In the genomic region with DNA sequence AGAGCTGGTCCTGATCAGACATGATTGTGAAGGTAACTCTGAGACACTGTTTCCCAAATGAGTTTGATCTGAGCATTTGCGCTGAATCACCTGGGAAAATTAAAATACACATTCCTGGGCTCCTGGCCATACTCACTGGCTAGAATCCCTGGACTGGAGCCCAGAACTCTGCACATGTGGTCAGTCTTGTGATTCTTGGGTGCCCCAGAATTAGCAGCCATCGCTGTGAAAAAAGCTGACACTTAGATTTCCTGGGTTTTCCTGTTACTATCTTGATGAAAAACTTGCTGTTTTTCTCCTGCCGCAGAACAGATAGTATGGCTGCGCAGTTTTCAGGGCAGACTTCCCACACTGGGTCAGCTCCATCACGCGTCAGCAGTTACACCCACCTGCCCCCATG, we compare ENCODE assay signal across 12 cellular contexts. TPM values are rescaled to one million over a fixed set of nuclear protein-coding genes. Genes with fewer than 3 reads are reported as not detected.
DNase-seq lines count a peak whose midpoint lies in the region; ATAC-seq and TF ChIP-seq lines count a peak whose summit lies in the region.
"Had no signal": no experiment of that assay in that cellular context is flagged by ENCODE, and none has a peak within 500 bp of the region (broad histone marks: within the 10 kb centered on the region; RNA-seq: fewer than 3 reads in every experiment).

No MANE protein-coding gene starts in this region.

- H3K4me3 ChIP-seq in heart right ventricle (no peak overlapping the region), prostate gland (no peak overlapping the region)
- H3K4me3 ChIP-seq: cardiac muscle cell had no signal

- H3K9me3 Mint-ChIP-seq in activated naive CD4-positive, alpha-beta T cell treated with anti-CD3 and anti-CD28 coated beads, Interleukin-2, amount 10 ng/mL, durations not matched to agents 7 days and 5 days: no peaks in the 10 kb centered on the region
- H3K9me3 Mint-ChIP-seq: stimulated activated effector memory CD8-positive, alpha-beta T cell treated with anti-CD3 and anti-CD28 coated beads, Interleukin-12 subunit alpha, Interleukin-12 subunit beta, amount 100 ng/mL, for 72 hours had no signal

- H3K4me3 Mint-ChIP-seq in activated naive CD4-positive, alpha-beta T cell treated with anti-CD3 and anti-CD28 coated beads, Interleukin-2, amount 10 ng/mL, durations not matched to agents 7 days and 5 days: no peak overlapping the region
- H3K4me3 Mint-ChIP-seq: activated CD8-positive, alpha-beta T cell treated with anti-CD3 and anti-CD28 coated beads, Interleukin-2, amount 10 ng/mL, durations not matched to agents 7 days and 5 days; stimulated activated effector memory CD8-positive, alpha-beta T cell treated with anti-CD3 and anti-CD28 coated beads, Interleukin-12 subunit alpha, Interleukin-12 subunit beta, amount 100 ng/mL, for 72 hours had no signal

- peaks cover 0 to 27% (median 10%) of the 10 kb centered on the region in 9 donors for H3K4me1 ChIP-seq in heart right ventricle
- no peaks in the 10 kb centered on the region for H3K4me1 ChIP-seq in prostate gland (replicated peaks)

- TF ChIP-seq CTCF in heart right ventricle (IDR thresholded peaks at IDR 0.05) (no peak), prostate gland (IDR thresholded peaks at IDR 0.05) (no peak), GM20000 (IDR thresholded peaks at IDR 0.05; ENCODE audit: extremely low read depth, missing control alignments) (no peak)

- H3K9me3 ChIP-seq in heart right ventricle: peaks cover 0 to 2% (median 0%) of the 10 kb centered on the region in 11 donors
- no peaks in the 10 kb centered on the region for H3K9me3 ChIP-seq in prostate gland

- CTCF ChIA-PET in activated naive CD4-positive, alpha-beta T cell treated with anti-CD3 and anti-CD28 coated beads, Interleukin-2, amount 10 ng/mL, durations not matched to agents 7 days and 5 days (lab: Charles Lee): no interaction called here

- H3K27ac Mint-ChIP-seq in activated naive CD4-positive, alpha-beta T cell treated with anti-CD3 and anti-CD28 coated beads, Interleukin-2, amount 10 ng/mL, durations not matched to agents 7 days and 5 days: no peak overlapping the region
- H3K27ac Mint-ChIP-seq: activated CD8-positive, alpha-beta T cell treated with anti-CD3 and anti-CD28 coated beads, Interleukin-2, amount 10 ng/mL, durations not matched to agents 7 days and 5 days; stimulated activated effector memory CD8-positive, alpha-beta T cell treated with anti-CD3 and anti-CD28 coated beads, Interleukin-12 subunit alpha, Interleukin-12 subunit beta, amount 100 ng/mL, for 72 hours had no signal

- intact Hi-C loops in heart right ventricle (cut with DNase I) (no loop called here), prostate gland (cut with DNase I) (no loop called here)

- no peak for TF ChIP-seq POLR2A in prostate gland (IDR thresholded peaks at IDR 0.05)

- no peaks in the 10 kb centered on the region for H3K36me3 Mint-ChIP-seq in activated naive CD4-positive, alpha-beta T cell treated with anti-CD3 and anti-CD28 coated beads, Interleukin-2, amount 10 ng/mL, durations not matched to agents 7 days and 5 days
- H3K36me3 Mint-ChIP-seq: stimulated activated effector memory CD8-positive, alpha-beta T cell treated with anti-CD3 and anti-CD28 coated beads, Interleukin-12 subunit alpha, Interleukin-12 subunit beta, amount 100 ng/mL, for 72 hours had no signal

- peak in 7 of 8 donors; percentile 39 to 85 (median 66) for ATAC-seq in heart right ventricle
- ATAC-seq: activated CD8-positive, alpha-beta T cell treated with anti-CD3 and anti-CD28 coated beads, Interleukin-2, amount 10 ng/mL, durations not matched to agents 7 days and 5 days; stimulated activated effector memory CD8-positive, alpha-beta T cell treated with anti-CD3 and anti-CD28 coated beads, Interleukin-12 subunit alpha, Interleukin-12 subunit beta, amount 100 ng/mL, for 72 hours had no signal

- H3K27me3 ChIP-seq in heart right ventricle (peaks cover 0 to 35% (median 5%) of the 10 kb centered on the region in 7 donors), prostate gland (replicated peaks; ENCODE audit: insufficient read depth) (no peaks in the 10 kb centered on the region)
- H3K27me3 ChIP-seq: cardiac muscle cell had no signal

- peaks cover 58% of the 10 kb centered on the region for H3K27me3 Mint-ChIP-seq in activated naive CD4-positive, alpha-beta T cell treated with anti-CD3 and anti-CD28 coated beads, Interleukin-2, amount 10 ng/mL, durations not matched to agents 7 days and 5 days

- H3K36me3 ChIP-seq in heart right ventricle (no peaks in the 10 kb centered on the region), prostate gland (no peaks in the 10 kb centered on the region)
- H3K36me3 ChIP-seq: cardiac muscle cell had no signal

- 30 to 37% methylated on average over 6 of the region's 6 CpGs for WGBS in heart right ventricle, 2 donors
- 65% methylated on average over 6 of the region's 6 CpGs for WGBS in prostate gland

- no peaks in the 10 kb centered on the region for H3K4me1 Mint-ChIP-seq in activated naive CD4-positive, alpha-beta T cell treated with anti-CD3 and anti-CD28 coated beads, Interleukin-2, amount 10 ng/mL, durations not matched to agents 7 days and 5 days
- H3K4me1 Mint-ChIP-seq: stimulated activated effector memory CD8-positive, alpha-beta T cell treated with anti-CD3 and anti-CD28 coated beads, Interleukin-12 subunit alpha, Interleukin-12 subunit beta, amount 100 ng/mL, for 72 hours had no signal

- DNase-seq in GM04503 (ENCODE audit: low read depth): peak; percentile 12
- peak; percentile 74 for DNase-seq in amniotic epithelial cell (ENCODE audit: low read depth)
- DNase-seq in heart right ventricle: peak in 1 of 2 donors; percentile 70
- peak; percentile 91 for DNase-seq in renal cortical epithelial cell (ENCODE audit: low read depth)
- no peak for DNase-seq in stimulated activated CD4-positive, alpha-beta T cell treated with anti-CD3 and anti-CD28 coated beads, Interleukin-4, amount 100 ng/mL, for 1 hour
- no peak for DNase-seq in prostate gland (ENCODE audit: low spot score)
- no peak for DNase-seq in GM20000 (ENCODE audit: low spot score)
- no peak for DNase-seq in activated naive CD4-positive, alpha-beta T cell treated with anti-CD3 and anti-CD28 coated beads, Interleukin-2, amount 10 ng/mL, durations not matched to agents 7 days and 5 days
- DNase-seq: activated CD8-positive, alpha-beta T cell treated with anti-CD3 and anti-CD28 coated beads, Interleukin-2, amount 10 ng/mL, durations not matched to agents 7 days and 5 days; NCI-H187 had no signal

- peak overlapping the region in 1 of 10 donors; percentile 15 for H3K27ac ChIP-seq in heart right ventricle
- no peak overlapping the region for H3K27ac ChIP-seq in prostate gland
- H3K27ac ChIP-seq: cardiac muscle cell had no signal

RNA-seq across cellular contexts. Expression of gene NECAB2, which starts 24.6 kb away (rescaled TPM):
- total RNA-seq in heart right ventricle: 1 to 10 TPM in 4 of 10 donors, under 1 TPM in 6; 0.32 to 1.1 (median 0.90) TPM
- polyA plus RNA-seq in heart right ventricle: 1 to 10 TPM; 1.9 to 3.2 TPM
- total RNA-seq in renal cortical epithelial cell: not detected in 2 replicates
- 1 to 10 TPM in 1 of 2 donors, not detected in 1; 2.8 TPM for total RNA-seq in prostate gland
- total RNA-seq: activated CD8-positive, alpha-beta T cell treated with anti-CD3 and anti-CD28 coated beads, Interleukin-2, amount 10 ng/mL, durations not matched to agents 7 days and 5 days had no signal

RNA-seq across cellular contexts. Expression of gene OSGIN1, which starts 39.6 kb away (rescaled TPM):
- total RNA-seq in heart right ventricle (10 to 100 TPM in 1 of 10 donors, 1 to 10 TPM in 9; 3.2 to 14.5 (median 5.3) TPM), renal cortical epithelial cell (0.69 and 1.4 TPM in 2 replicates), prostate gland (1 to 10 TPM; 4.4 to 9.4 TPM)
- polyA plus RNA-seq in heart right ventricle: 10 to 100 TPM in 1 of 2 donors, 1 to 10 TPM in 1; 5.6 to 10.5 TPM

RNA-seq across cellular contexts. Expression of gene SLC38A8, which starts 50.0 kb away (rescaled TPM):
- 1 to 10 TPM in 2 of 10 donors, under 1 TPM in 1, not detected in 7; 0.45 to 5.1 (median 1.2) TPM for total RNA-seq in heart right ventricle
- 10 to 100 TPM in 1 of 2 donors, not detected in 1; 30.8 TPM for polyA plus RNA-seq in heart right ventricle
- not detected in 2 replicates for total RNA-seq in renal cortical epithelial cell
- not detected for total RNA-seq in prostate gland
- total RNA-seq: activated CD8-positive, alpha-beta T cell treated with anti-CD3 and anti-CD28 coated beads, Interleukin-2, amount 10 ng/mL, durations not matched to agents 7 days and 5 days; cardiac muscle cell had no signal
- polyA plus RNA-seq: cardiac muscle cell had no signal

Comparison
In these comparisons a context has a peak if more than half of its experiments do, and no peak if none do; other contexts are left out.
1. DNase-seq: peak in GM04503 (single experiment), amniotic epithelial cell (single experiment) and renal cortical epithelial cell (single experiment); none in stimulated activated CD4-positive, alpha-beta T cell treated with anti-CD3 and anti-CD28 coated beads, Interleukin-4, amount 100 ng/mL, for 1 hour (single experiment), prostate gland (single experiment), GM20000 (single experiment) and activated naive CD4-positive, alpha-beta T cell treated with anti-CD3 and anti-CD28 coated beads, Interleukin-2, amount 10 ng/mL, durations not matched to agents 7 days and 5 days (single experiment).